ENCODE assay signal across 25 cellular contexts in the genomic region with DNA sequence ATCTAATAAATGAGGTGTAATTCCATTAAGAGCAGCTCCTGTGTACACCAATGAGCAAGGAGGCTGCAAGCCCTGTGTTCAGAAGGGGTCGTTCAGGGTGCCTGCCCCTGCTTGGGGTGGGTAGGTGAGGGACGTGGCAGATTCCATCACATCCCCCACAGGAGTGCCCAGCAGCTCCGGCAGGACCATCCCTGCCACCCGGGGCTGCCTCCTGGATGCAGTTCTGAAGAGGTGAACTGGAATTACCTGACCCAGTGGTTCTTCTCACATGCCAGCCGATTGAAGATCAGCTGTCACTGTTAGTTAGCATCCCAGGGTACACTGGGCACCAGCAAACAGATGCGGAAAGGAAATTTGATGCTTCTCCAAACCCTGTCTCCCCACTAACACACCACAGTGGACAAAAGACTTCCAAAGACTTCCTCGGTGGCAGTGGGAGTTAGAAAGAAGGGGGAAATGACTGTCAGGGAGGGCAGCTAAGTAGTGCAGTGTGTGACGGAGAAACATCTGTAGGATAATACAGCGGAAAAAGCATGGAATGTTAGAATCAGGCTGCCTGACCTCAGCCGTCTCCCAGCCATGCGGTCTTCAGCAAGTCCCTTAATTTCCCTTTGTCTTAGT.
DNase-seq lines count a peak whose midpoint lies in the region; ATAC-seq, FAIRE-seq and TF ChIP-seq lines count a peak whose summit lies in the region.
"Had no signal": no experiment of that assay in that cellular context is flagged by ENCODE, and none has a peak within 500 bp of the region (broad histone marks: within the 10 kb centered on the region; RNA-seq: fewer than 3 reads in every experiment).

No MANE protein-coding gene starts in this region.

- H3K27me3 Mint-ChIP-seq in astrocyte (ENCODE audit: low read depth, unreplicated experiment), result peaks cover 20% of the 10 kb centered on the region
- H3K27me3 Mint-ChIP-seq in osteocyte (ENCODE audit: unreplicated experiment), result peaks cover 8% of the 10 kb centered on the region

- H2AK5ac ChIP-seq in IMR-90 (ENCODE audit: low read depth, low read length) (peak overlapping the region; percentile 20), mesendoderm (ENCODE audit: low read length) (no peak overlapping the region)

- no peak for FAIRE-seq in astrocyte (lab: Jason Lieb, UNC)
- FAIRE-seq: RCC 7860 had no signal

- H3K27me3 ChIP-seq in IMR-90 (ENCODE audit: control insufficient read depth, insufficient read depth, low read length), result no peaks in the 10 kb centered on the region
- H3K27me3 ChIP-seq in astrocyte (ENCODE audit: insufficient read depth, low read length), result no peaks in the 10 kb centered on the region
- no peaks in the 10 kb centered on the region for H3K27me3 ChIP-seq in mesendoderm (ENCODE audit: insufficient read depth, low read length, poor library complexity)
- H3K27me3 ChIP-seq in PC-9 (ENCODE audit: insufficient read depth, low read depth), result no peaks in the 10 kb centered on the region
- H3K27me3 ChIP-seq: breast epithelium had no signal

- H2AK9ac ChIP-seq in IMR-90 (replicated peaks; ENCODE audit: low read depth, low read length, poor library complexity), result peak overlapping the region; percentile 86

- H3K9me3 Mint-ChIP-seq in astrocyte (ENCODE audit: unreplicated experiment), result peaks cover 2% of the 10 kb centered on the region
- H3K9me3 Mint-ChIP-seq in osteocyte (ENCODE audit: unreplicated experiment), result no peaks in the 10 kb centered on the region
- H3K9me3 Mint-ChIP-seq: activated T-helper 2 cell treated with anti-CD3 and anti-CD28 coated beads, Interferon-gamma antibody, Interleukin-2, Interleukin-4, amounts not matched to agents 10 μg/mL and 5 μg/mL and 100 μg/mL, durations not matched to agents 14 hours and 24 hours and 36 hours; memory B cell had no signal

- H3K79me1 ChIP-seq in IMR-90 (ENCODE audit: low read depth in 1 of 2, low read length in 2 of 2), result no peaks in the 10 kb centered on the region
- no peaks in the 10 kb centered on the region for H3K79me1 ChIP-seq in mesendoderm (ENCODE audit: low read length)

- H3K18ac ChIP-seq in IMR-90 (ENCODE audit: low read depth, low read length) (no peak overlapping the region; the same call in 1 of the 2 replicates), mesendoderm (ENCODE audit: low read length) (no peak overlapping the region)

- no peak overlapping the region for H3K56ac ChIP-seq in IMR-90 (ENCODE audit: extremely low read depth, insufficient read depth, low read length)
- H3K56ac ChIP-seq in mesendoderm (ENCODE audit: low read length), result no peak overlapping the region

- H2BK5ac ChIP-seq in IMR-90 (ENCODE audit: low read depth, low read length, poor library complexity, severe bottlenecking), result no peak overlapping the region
- H2BK5ac ChIP-seq in mesendoderm (ENCODE audit: low read length), result no peak overlapping the region

- H3K36me3 Mint-ChIP-seq in astrocyte (ENCODE audit: low read depth, unreplicated experiment), result peaks cover 1% of the 10 kb centered on the region
- H3K36me3 Mint-ChIP-seq in osteocyte (ENCODE audit: unreplicated experiment), result peaks cover 2% of the 10 kb centered on the region
- H3K36me3 Mint-ChIP-seq: memory B cell had no signal

- H3K23ac ChIP-seq in IMR-90 (ENCODE audit: low read depth, low read length) (peak overlapping the region; percentile 43; the same call in 1 of the 2 replicates), mesendoderm (ENCODE audit: low read length) (peak overlapping the region; percentile 24)

- H3K4me1 ChIP-seq in IMR-90 (ENCODE audit: control insufficient read depth, insufficient read depth, low read length) (peaks cover 26% of the 10 kb centered on the region), astrocyte (ENCODE audit: insufficient read depth, low read length) (peaks cover 40% of the 10 kb centered on the region), mesendoderm (ENCODE audit: control insufficient read depth, low read depth, low read length) (no peaks in the 10 kb centered on the region), PC-9 (replicated peaks; ENCODE audit: insufficient read depth) (peaks cover 29% of the 10 kb centered on the region)

- H2BK120ac ChIP-seq in IMR-90 (ENCODE audit: low read depth, low read length) (peak overlapping the region; percentile 33), mesendoderm (ENCODE audit: low read depth, low read length) (no peak overlapping the region)

- ATAC-seq in IMR-90 (ENCODE audit: low read depth), result no peak
- ATAC-seq: left lobe of liver had no signal

- TF ChIP-seq CTCF in IMR-90 (conservative IDR thresholded peaks at IDR 0.05; ENCODE audit: low read depth, low read length) (no peak), astrocyte (IDR thresholded peaks at IDR 0.05; ENCODE audit: insufficient read depth, low read depth, low read length) (no peak), osteocyte (IDR thresholded peaks at IDR 0.05) (no peak), PC-9 (conservative IDR thresholded peaks at IDR 0.05) (no peak)

- H3F3A ChIP-seq in PC-9 (ENCODE audit: insufficient read depth, low read depth), result peaks cover 28% of the 10 kb centered on the region

- H3K27ac Mint-ChIP-seq in astrocyte (ENCODE audit: unreplicated experiment) (peak overlapping the region; percentile 41), osteocyte (ENCODE audit: unreplicated experiment) (peak overlapping the region; percentile 81)
- H3K27ac Mint-ChIP-seq: activated T-helper 2 cell treated with anti-CD3 and anti-CD28 coated beads, Interferon-gamma antibody, Interleukin-2, Interleukin-4, amounts not matched to agents 10 μg/mL and 5 μg/mL and 100 μg/mL, durations not matched to agents 14 hours and 24 hours and 36 hours; memory B cell had no signal

- no peak overlapping the region; the same call in 1 of the 2 replicates for H3K27ac ChIP-seq in IMR-90 (ENCODE audit: insufficient read depth, low read length)
- no peak overlapping the region for H3K27ac ChIP-seq in astrocyte (ENCODE audit: low read depth, low read length)
- H3K27ac ChIP-seq in mesendoderm (ENCODE audit: low read depth, low read length), result no peak overlapping the region
- H3K27ac ChIP-seq in PC-9, result no peak overlapping the region
- H3K27ac ChIP-seq: C4-2B, epithelial cell of prostate, VCaP had no signal

- dilution Hi-C loops in IMR-90 (cut with HindIII; ENCODE audit: low sequenced_read_pairs, unreplicated experiment), result no loop called here

- no peaks in the 10 kb centered on the region for H3K9me3 ChIP-seq in IMR-90 (ENCODE audit: control insufficient read depth, insufficient read depth, low read length)
- H3K9me3 ChIP-seq in astrocyte (ENCODE audit: insufficient read depth, low read depth, low read length), result no peaks in the 10 kb centered on the region
- H3K9me3 ChIP-seq in PC-9 (ENCODE audit: insufficient read depth, low read depth), result no peaks in the 10 kb centered on the region
- H3K9me3 ChIP-seq: breast epithelium had no signal

- H2BK15ac ChIP-seq in IMR-90 (ENCODE audit: low read depth, low read length) (peak overlapping the region; percentile 2; the same call in 2 of the 3 replicates), mesendoderm (replicated peaks; ENCODE audit: low read depth) (no peak overlapping the region)

- H2BK20ac ChIP-seq in IMR-90 (ENCODE audit: low read depth, low read length), result peak overlapping the region; percentile 41; the same call in 1 of the 2 replicates

- H4K8ac ChIP-seq in IMR-90 (ENCODE audit: low read depth in 2 of 2, low read length in 2 of 2), result peak overlapping the region in 1 of 2 experiments; percentile 62; a peak in 1 of 4 replicates
- no peak overlapping the region for H4K8ac ChIP-seq in mesendoderm (ENCODE audit: low read depth, low read length)

- TF ChIP-seq POLR2A in IMR-90 (IDR thresholded peaks at IDR 0.05; ENCODE audit: low read depth, low read length), result no peak

- in situ Hi-C loops in IMR-90 (cut with MboI; ENCODE audit: low sequenced_read_pairs), result no loop called here

- H3K14ac ChIP-seq in IMR-90 (replicated peaks; ENCODE audit: low read depth, low read length), result peak overlapping the region; percentile 78

- DNase-seq in IMR-90 (no peak), astrocyte (ENCODE audit: low read depth) (no peak), mesendoderm (no peak), osteocyte (ENCODE audit: extremely low spot score, unreplicated experiment) (no peak), PC-9 (no peak), OCI-M1 (lab: John Stamatoyannopoulos, UW) (no peak), COLO668 (lab: John Stamatoyannopoulos, UW; ENCODE audit: unreplicated experiment) (no peak), HuH-7 (ENCODE audit: low spot score) (no peak)
- DNase-seq: activated CD4-positive, alpha-beta T cell treated with anti-CD3 and anti-CD28 coated beads for 4 hours; activated naive CD4-positive, alpha-beta T cell treated with anti-CD3 and anti-CD28 coated beads, Interleukin-2, amount 50 U/mL, for 16 hours; activated T-cell treated with anti-CD3 and anti-CD28 coated beads for 4 hours; Calu3; NCI-H1048; NCI-H1694 treated with DMSO at 0.1 percent for 48 hours; SIG-M5; stimulated activated naive CD4-positive, alpha-beta T cell; T1000 had no signal

- H3K4ac ChIP-seq in IMR-90 (ENCODE audit: low read depth, low read length) (peak overlapping the region; percentile 59), mesendoderm (ENCODE audit: low read depth, low read length) (no peak overlapping the region)

- H3K9me2 ChIP-seq in PC-9 (ENCODE audit: insufficient read depth), result no peaks in the 10 kb centered on the region

- POLR2A ChIA-PET in IMR-90 (lab: Charles Lee; ENCODE audit: unreplicated experiment), result no interaction called here
- POLR2A ChIA-PET in PC-9 (lab: Charles Lee; ENCODE audit: unreplicated experiment), result no interaction called here

- H3K9ac ChIP-seq in IMR-90 (ENCODE audit: low read depth, low read length), result no peak overlapping the region
- H3K9ac ChIP-seq in astrocyte (ENCODE audit: low read length), result peak overlapping the region; percentile 10
- H3K9ac ChIP-seq in mesendoderm (ENCODE audit: low read length), result no peak overlapping the region

- H3K4me2 ChIP-seq in IMR-90 (ENCODE audit: low read depth, low read length), result no peak overlapping the region
- peak overlapping the region; percentile 42 for H3K4me2 ChIP-seq in astrocyte (ENCODE audit: low read length)
- no peak overlapping the region for H3K4me2 ChIP-seq in mesendoderm (ENCODE audit: low read length)
- H3K4me2 ChIP-seq in PC-9, result no peak overlapping the region

- H3K79me2 ChIP-seq in astrocyte (ENCODE audit: insufficient read depth, low read length) (no peaks in the 10 kb centered on the region), mesendoderm (ENCODE audit: control insufficient read depth, insufficient read depth, low read length) (no peaks in the 10 kb centered on the region), PC-9 (ENCODE audit: low read depth) (no peaks in the 10 kb centered on the region)

- H4K20me1 ChIP-seq in IMR-90 (ENCODE audit: insufficient read depth, low read length) (peaks cover 4% of the 10 kb centered on the region; the same call in 1 of the 2 replicates), astrocyte (ENCODE audit: insufficient read depth, low read length) (no peaks in the 10 kb centered on the region), PC-9 (ENCODE audit: insufficient read depth) (no peaks in the 10 kb centered on the region)

- BruUV-seq in IMR-90 (replicated peaks; lab: Mats Ljungman, UMichigan) (no TSS peak), PC-9 (replicated peaks; lab: Mats Ljungman, UMichigan) (no TSS peak)

- H3K9me1 ChIP-seq in IMR-90 (ENCODE audit: insufficient read depth, low read length), result peaks cover 16% of the 10 kb centered on the region

- peaks cover 39% of the 10 kb centered on the region for H3K4me1 Mint-ChIP-seq in astrocyte (ENCODE audit: low read depth, unreplicated experiment)
- peaks cover 38% of the 10 kb centered on the region for H3K4me1 Mint-ChIP-seq in osteocyte (ENCODE audit: unreplicated experiment)
- H3K4me1 Mint-ChIP-seq: memory B cell had no signal

- H3K4me3 ChIP-seq in IMR-90 (ENCODE audit: insufficient read depth, low read depth, low read length) (no peak overlapping the region), astrocyte (ENCODE audit: insufficient read depth, low read depth, low read length) (no peak overlapping the region), mesendoderm (ENCODE audit: low read length) (no peak overlapping the region), PC-9 (no peak overlapping the region)
- H3K4me3 ChIP-seq: breast epithelium had no signal

- no peak for TF ChIP-seq RAD21 in IMR-90 (IDR thresholded peaks at IDR 0.05; ENCODE audit: low read length)

- H2AFZ ChIP-seq in IMR-90 (replicated peaks; ENCODE audit: low read length, poor library complexity), result peak overlapping the region; percentile 71
- H2AFZ ChIP-seq in astrocyte (ENCODE audit: low read depth, low read length), result peak overlapping the region; percentile 40
- no peak overlapping the region for H2AFZ ChIP-seq in PC-9

- peak overlapping the region; percentile 65 for H4K91ac ChIP-seq in IMR-90 (ENCODE audit: insufficient read depth, low read depth, low read length)

- H3K36me3 ChIP-seq in IMR-90 (ENCODE audit: control insufficient read depth, insufficient read depth, low read length), result no peaks in the 10 kb centered on the region
- no peaks in the 10 kb centered on the region for H3K36me3 ChIP-seq in astrocyte (ENCODE audit: insufficient read depth, low read length)
- H3K36me3 ChIP-seq in mesendoderm (ENCODE audit: control insufficient read depth, insufficient read depth, low read length), result no peaks in the 10 kb centered on the region
- H3K36me3 ChIP-seq in PC-9 (ENCODE audit: low read depth), result no peaks in the 10 kb centered on the region
- H3K36me3 ChIP-seq: breast epithelium had no signal

- H4K5ac ChIP-seq in IMR-90 (ENCODE audit: low read depth, low read length) (no peak overlapping the region; the same call in 1 of the 2 replicates), mesendoderm (ENCODE audit: low read length) (no peak overlapping the region)

- 50% methylated on average over 2 of the region's 11 CpGs; no CpG with 5 or more reads in 1 of the 2 experiments for WGBS in IMR-90 (ENCODE audit: extremely low coverage in 2 of 2, insufficient read length in 1 of 2), 2 experiments
- WGBS in mesendoderm (ENCODE audit: extremely low coverage, insufficient coverage, low lambda C conversion rate), result no CpG with 5 or more reads among the region's 11 CpGs

- H3K4me3 Mint-ChIP-seq in astrocyte (ENCODE audit: unreplicated experiment) (no peak overlapping the region), osteocyte (ENCODE audit: unreplicated experiment) (no peak overlapping the region)
- H3K4me3 Mint-ChIP-seq: memory B cell had no signal

- intact Hi-C loops in IMR-90 (cut with micrococcal nuclease) (loop anchor here (5.0 to 10.0 kb wide), 2 partner anchors 312 to 710 kb away; partner anchors contain the start of gene ZMIZ1), PC-9 (cut with micrococcal nuclease; ENCODE audit: unreplicated experiment) (loop anchor here (5.0 kb wide), 1 partner anchor 442 kb away; no protein-coding TSS in a partner anchor)

- CTCF ChIA-PET in IMR-90 (lab: Yijun Ruan, JAX) (no interaction called here), PC-9 (lab: Charles Lee) (interaction anchor here (0.6 kb wide), 1 partner anchor 339 kb away, joined by 3 read pairs; no protein-coding TSS in a partner anchor)
